In genomic region chr2:231780123-231780908, GRCh38 we compare ENCODE assay signal across 8 cellular contexts. TPM values are rescaled to one million over a fixed set of nuclear protein-coding genes. Genes with fewer than 3 reads are reported as not detected.
DNase-seq lines count a peak whose midpoint lies in the region; TF ChIP-seq lines count a peak whose summit lies in the region.

No MANE protein-coding gene starts in this region.

- peaks cover 49% of the 10 kb centered on the region for H3K4me1 Mint-ChIP-seq in stimulated activated naive CD8-positive, alpha-beta T cell treated with anti-CD3 and anti-CD28 coated beads, Interleukin-15, Interleukin-2, amounts not matched to agents 100 ng/mL and 50 ng/mL, for 24 hours (ENCODE audit: low read depth)

- H3K36me3 ChIP-seq in kidney epithelial cell (ENCODE audit: control insufficient read depth, insufficient read depth, low read length) = no peaks in the 10 kb centered on the region

- no peaks in the 10 kb centered on the region for H3K27me3 Mint-ChIP-seq in stimulated activated naive CD8-positive, alpha-beta T cell treated with anti-CD3 and anti-CD28 coated beads, Interleukin-15, Interleukin-2, amounts not matched to agents 100 ng/mL and 50 ng/mL, for 24 hours

- no peaks in the 10 kb centered on the region for H3K9me3 Mint-ChIP-seq in stimulated activated naive CD8-positive, alpha-beta T cell treated with anti-CD3 and anti-CD28 coated beads, Interleukin-15, Interleukin-2, amounts not matched to agents 100 ng/mL and 50 ng/mL, for 24 hours

- peak overlapping the region; percentile 92 for H3K4me3 Mint-ChIP-seq in stimulated activated naive CD8-positive, alpha-beta T cell treated with anti-CD3 and anti-CD28 coated beads, Interleukin-15, Interleukin-2, amounts not matched to agents 100 ng/mL and 50 ng/mL, for 24 hours

- in situ Hi-C loops in astrocyte of the cerebellum (cut with HindIII; ENCODE audit: low sequenced_read_pairs) = no loop called here

- TF ChIP-seq CTCF in LNCaP clone FGC (IDR thresholded peaks at IDR 0.05; ENCODE audit: control insufficient read depth, extremely low read depth, insufficient read depth) (no peak), astrocyte of the cerebellum (IDR thresholded peaks at IDR 0.05; ENCODE audit: low read depth, low read length, missing control alignments) (no peak), kidney epithelial cell (IDR thresholded peaks at IDR 0.05; ENCODE audit: insufficient read depth, low read length, poor library complexity, severe bottlenecking) (no peak)

- DNase-seq in activated CD8-positive, alpha-beta memory T cell treated with anti-CD3 and anti-CD28 coated beads for 24 hours = peak; percentile 59
- no peak for DNase-seq in activated CD8-positive, alpha-beta memory T cell treated with anti-CD3 and anti-CD28 coated beads, Interleukin-2, amount 50 U/mL, for 4 hours
- DNase-seq in LNCaP clone FGC (ENCODE audit: low read depth) (no peak), astrocyte of the cerebellum (ENCODE audit: low read depth) (no peak), kidney epithelial cell (ENCODE audit: low read depth) (no peak)
- no peak for DNase-seq in effector CD8-positive, alpha-beta T cell (lab: John Stamatoyannopoulos, UW)
- no peak for DNase-seq in NK-92 treated with Interleukin-12 subunit alpha and Interleukin-12 subunit beta, amount 100 ng/mL, for 24 hours (lab: John Stamatoyannopoulos, UW)

- H3K27me3 ChIP-seq in kidney epithelial cell (ENCODE audit: control insufficient read depth, insufficient read depth, low read length) = no peaks in the 10 kb centered on the region

- H3K4me3 ChIP-seq in LNCaP clone FGC (ENCODE audit: low read depth, low read length) = peak overlapping the region; percentile 78
- peak overlapping the region; percentile 78 for H3K4me3 ChIP-seq in astrocyte of the cerebellum (ENCODE audit: low read depth, low read length)
- H3K4me3 ChIP-seq in kidney epithelial cell (ENCODE audit: low read depth, low read length) = peak overlapping the region; percentile 73

- H3K36me3 Mint-ChIP-seq in stimulated activated naive CD8-positive, alpha-beta T cell treated with anti-CD3 and anti-CD28 coated beads, Interleukin-15, Interleukin-2, amounts not matched to agents 100 ng/mL and 50 ng/mL, for 24 hours (ENCODE audit: low read depth) = peaks cover 5% of the 10 kb centered on the region

- H3K27ac Mint-ChIP-seq in stimulated activated naive CD8-positive, alpha-beta T cell treated with anti-CD3 and anti-CD28 coated beads, Interleukin-15, Interleukin-2, amounts not matched to agents 100 ng/mL and 50 ng/mL, for 24 hours = peak overlapping the region; percentile 96

RNA-seq across cellular contexts. Expression of gene PDE6D, which starts 0.8 kb away (rescaled TPM):
- total RNA-seq in kidney epithelial cell = 30.5 and 34.6 TPM in 2 replicates

RNA-seq across cellular contexts. Expression of gene COPS7B, which starts 5.9 kb away (rescaled TPM):
- total RNA-seq in kidney epithelial cell = 30.5 and 30.9 TPM in 2 replicates
